In genomic region chr1:23384312-23385058, GRCh38 we compare ENCODE assay signal across 13 cellular contexts. TPM values are rescaled to one million over a fixed set of nuclear protein-coding genes. Genes with fewer than 3 reads are reported as not detected.
DNase-seq lines count a peak whose midpoint lies in the region; ATAC-seq and TF ChIP-seq lines count a peak whose summit lies in the region.
"Had no signal": no experiment of that assay in that cellular context is flagged by ENCODE, and none has a peak within 500 bp of the region (broad histone marks: within the 10 kb centered on the region; RNA-seq: fewer than 3 reads in every experiment).

No MANE protein-coding gene starts in this region.

- RAD21 ChIA-PET in HCT116 (lab: Charles Lee; ENCODE audit: low non-redundant PET in 1 of 2, low total read pairs in 2 of 2, uncharacterized antibody in 2 of 2, unreplicated experiment in 2 of 2): no interaction called here

- no peaks in the 10 kb centered on the region for H3K4me1 Mint-ChIP-seq in activated CD8-positive, alpha-beta T cell treated with anti-CD3 and anti-CD28 coated beads, Interleukin-2, amount 10 ng/mL, durations not matched to agents 7 days and 5 days (ENCODE audit: low read depth)
- H3K4me1 Mint-ChIP-seq in CD14-positive monocyte: peaks cover 6% of the 10 kb centered on the region

- no peaks in the 10 kb centered on the region for H3K79me2 ChIP-seq in HCT116 (ENCODE audit: insufficient read depth, low read length)

- H3K4me3 Mint-ChIP-seq in activated CD8-positive, alpha-beta T cell treated with anti-CD3 and anti-CD28 coated beads, Interleukin-2, amount 10 ng/mL, durations not matched to agents 7 days and 5 days: no peak overlapping the region
- no peak overlapping the region for H3K4me3 Mint-ChIP-seq in CD14-positive monocyte
- H3K4me3 Mint-ChIP-seq: activated B cell treated with CpG ODN at 0.5 μM for 24 hours, type B pancreatic cell had no signal

- no peaks in the 10 kb centered on the region for H3K27me3 Mint-ChIP-seq in activated CD8-positive, alpha-beta T cell treated with anti-CD3 and anti-CD28 coated beads, Interleukin-2, amount 10 ng/mL, durations not matched to agents 7 days and 5 days (ENCODE audit: low read depth)
- peaks cover 6 to 14% (median 8%) of the 10 kb centered on the region in 3 donors for H3K27me3 Mint-ChIP-seq in CD14-positive monocyte (ENCODE audit: low read depth in 3 of 3)
- H3K27me3 Mint-ChIP-seq: type B pancreatic cell had no signal

- no peak overlapping the region for H3K27ac ChIP-seq in HCT116 (ENCODE audit: low read depth, low read length)
- H3K27ac ChIP-seq in epithelial cell of prostate: peak overlapping the region; percentile 62
- H3K27ac ChIP-seq in prostate gland: peak overlapping the region; percentile 9 to 45
- H3K27ac ChIP-seq in stomach: peak overlapping the region in 1 of 5 donors; percentile 40

- no peaks in the 10 kb centered on the region for H3K9me2 ChIP-seq in HCT116 (ENCODE audit: insufficient read depth)

- H3K9me3 ChIP-seq in HCT116 (ENCODE audit: control insufficient read depth in 1 of 2, insufficient read depth in 1 of 2, low read depth in 1 of 2, low read length in 2 of 2) (no peaks in the 10 kb centered on the region), prostate gland (no peaks in the 10 kb centered on the region), stomach (no peaks in the 10 kb centered on the region)

- DNase-seq in HCT116 (ENCODE audit: low read depth, low spot score) (no peak), RKO (ENCODE audit: low spot score) (peak; percentile 49), epithelial cell of prostate (ENCODE audit: low read depth, low spot score) (peak; percentile 62), prostate gland (ENCODE audit: low spot score) (no peak), NCI-H510A treated with DMSO at 0.1 percent for 48 hours (lab: John Stamatoyannopoulos, UW) (no peak), CD14-positive monocyte (ENCODE audit: low spot score) (no peak), stomach (no peak)
- no peak for DNase-seq in activated CD8-positive, alpha-beta T cell treated with anti-CD3 and anti-CD28 coated beads, Interleukin-2, amount 10 ng/mL, durations not matched to agents 7 days and 5 days
- DNase-seq: activated B cell treated with CpG ODN at 0.5 μM for 24 hours, activated gamma-delta T cell, NCI-H1092 treated with DMSO at 0.1 percent for 48 hours, occipital lobe had no signal

- WGBS in prostate gland: 79% methylated on average over 11 of the region's 11 CpGs
- 77 to 81% (median 80%) methylated on average over 10 to 11 of the region's 11 CpGs for WGBS in stomach, 5 donors

- POLR2A ChIA-PET in HCT116 (lab: Charles Lee): interaction anchor here (0.6 to 1.8 kb wide), 3 partner anchors 19 to 233 kb away, joined by 3 to 6 read pairs (median 3); partner anchors contain the start of gene HNRNPR
- POLR2A ChIA-PET in activated CD8-positive, alpha-beta T cell treated with anti-CD3 and anti-CD28 coated beads, Interleukin-2, amount 10 ng/mL, durations not matched to agents 7 days and 5 days (lab: Charles Lee): no interaction called here

- TF ChIP-seq POLR2A in HCT116 (IDR thresholded peaks at IDR 0.05; ENCODE audit: borderline replicate concordance, extremely low read depth, insufficient read depth, insufficient read length): no peak
- TF ChIP-seq POLR2A in prostate gland (IDR thresholded peaks at IDR 0.05): no peak
- no peak for TF ChIP-seq POLR2A in stomach (IDR thresholded peaks at IDR 0.05)

- no peak overlapping the region for H3K9ac ChIP-seq in HCT116 (ENCODE audit: low read length)

- TF ChIP-seq EP300 in stomach (IDR thresholded peaks at IDR 0.05): no peak

- intact Hi-C loops in HCT116 (cut with micrococcal nuclease) (no loop called here), prostate gland (cut with DNase I) (no loop called here), CD14-positive monocyte (cut with micrococcal nuclease) (no loop called here), stomach (cut with DNase I; ENCODE audit: low total_unique reads) (no loop called here)

- H3K4me1 ChIP-seq in HCT116 (ENCODE audit: control insufficient read depth in 1 of 2, insufficient read depth in 2 of 2, low read length in 2 of 2): peaks cover 3 to 17% of the 10 kb centered on the region in 2 experiments; a peak in 2 of 4 replicates
- no peaks in the 10 kb centered on the region for H3K4me1 ChIP-seq in prostate gland (replicated peaks)
- peaks cover 3 to 10% (median 9%) of the 10 kb centered on the region in 4 donors for H3K4me1 ChIP-seq in stomach

- TF ChIP-seq RAD21 in HCT116 (IDR thresholded peaks at IDR 0.05; ENCODE audit: low read depth): no peak

- no peaks in the 10 kb centered on the region for H4K20me1 ChIP-seq in HCT116 (ENCODE audit: insufficient read depth)

- ATAC-seq in HCT116: no peak
- no peak for ATAC-seq in activated CD8-positive, alpha-beta T cell treated with anti-CD3 and anti-CD28 coated beads, Interleukin-2, amount 10 ng/mL, durations not matched to agents 7 days and 5 days

- peak overlapping the region; percentile 3; the same call in 1 of the 2 replicates for H3K4me2 ChIP-seq in HCT116 (ENCODE audit: low read length)

- no peaks in the 10 kb centered on the region for H3K36me3 Mint-ChIP-seq in activated CD8-positive, alpha-beta T cell treated with anti-CD3 and anti-CD28 coated beads, Interleukin-2, amount 10 ng/mL, durations not matched to agents 7 days and 5 days (ENCODE audit: low read depth)
- no peaks in the 10 kb centered on the region for H3K36me3 Mint-ChIP-seq in CD14-positive monocyte

- no peaks in the 10 kb centered on the region for H3K36me3 ChIP-seq in HCT116 (ENCODE audit: control insufficient read depth in 1 of 2, insufficient read depth in 2 of 2, low read length in 2 of 2)
- H3K36me3 ChIP-seq in prostate gland: no peaks in the 10 kb centered on the region
- peaks cover 0 to 64% (median 56%) of the 10 kb centered on the region in 4 donors for H3K36me3 ChIP-seq in stomach

- CTCF ChIA-PET in HCT116 (lab: Charles Lee): no interaction called here
- CTCF ChIA-PET in activated CD8-positive, alpha-beta T cell treated with anti-CD3 and anti-CD28 coated beads, Interleukin-2, amount 10 ng/mL, durations not matched to agents 7 days and 5 days (lab: Charles Lee): interaction anchor here (1.1 kb wide), 1 partner anchor 20 kb away, joined by 5 read pairs; no protein-coding TSS in a partner anchor

- no peaks in the 10 kb centered on the region for H3K9me3 Mint-ChIP-seq in activated CD8-positive, alpha-beta T cell treated with anti-CD3 and anti-CD28 coated beads, Interleukin-2, amount 10 ng/mL, durations not matched to agents 7 days and 5 days (ENCODE audit: insufficient read depth)
- peaks cover 0 to 3% (median 0%) of the 10 kb centered on the region in 7 donors for H3K9me3 Mint-ChIP-seq in CD14-positive monocyte
- H3K9me3 Mint-ChIP-seq: activated B cell treated with CpG ODN at 0.5 μM for 24 hours, type B pancreatic cell had no signal

- H3K27ac Mint-ChIP-seq in activated CD8-positive, alpha-beta T cell treated with anti-CD3 and anti-CD28 coated beads, Interleukin-2, amount 10 ng/mL, durations not matched to agents 7 days and 5 days: no peak overlapping the region
- peak overlapping the region in 2 of 7 donors; percentile 50 to 53 for H3K27ac Mint-ChIP-seq in CD14-positive monocyte
- H3K27ac Mint-ChIP-seq: activated B cell treated with CpG ODN at 0.5 μM for 24 hours, type B pancreatic cell had no signal

- H2AFZ ChIP-seq in HCT116 (ENCODE audit: low read depth, low read length, poor library complexity, severe bottlenecking): no peak overlapping the region

- H3K4me3 ChIP-seq in HCT116 (replicated peaks in 1 of 2; ENCODE audit: low read depth in 1 of 2, low read length in 2 of 2) (no peak overlapping the region), prostate gland (no peak overlapping the region), stomach (no peak overlapping the region)

- TF ChIP-seq CTCF in HCT116 (IDR thresholded peaks at IDR 0.05 in 2 of 3, conservative IDR thresholded peaks at IDR 0.05 in 1 of 3; ENCODE audit: borderline replicate concordance in 1 of 3, insufficient read depth in 1 of 3, low read depth in 2 of 3, low read length in 2 of 3): no peak
- TF ChIP-seq CTCF in prostate gland (IDR thresholded peaks at IDR 0.05): no peak
- TF ChIP-seq CTCF in CD14-positive monocyte (IDR thresholded peaks at IDR 0.05): no peak
- no peak for TF ChIP-seq CTCF in stomach (IDR thresholded peaks at IDR 0.05)

- BruUV-seq in HCT116 (replicated peaks; lab: Mats Ljungman, UMichigan): no TSS peak

- no peaks in the 10 kb centered on the region for H3K27me3 ChIP-seq in HCT116 (ENCODE audit: insufficient read depth, low read length)
- H3K27me3 ChIP-seq in prostate gland (replicated peaks; ENCODE audit: insufficient read depth): no peaks in the 10 kb centered on the region
- H3K27me3 ChIP-seq in stomach: no peaks in the 10 kb centered on the region

TF ChIP-seq in HCT116, 20 proteins besides CTCF, POLR2A, EP300 and RAD21 (continues in another document):
- no peak for TF ChIP-seq CBX3 (IDR thresholded peaks at IDR 0.05; ENCODE audit: low read depth)

RNA-seq across cellular contexts. Expression of gene ZNF436, which starts 14.8 kb away (rescaled TPM):
- 8.1 TPM for total RNA-seq in HCT116 (2021; ENCODE audit: unreplicated experiment)
- polyA plus RNA-seq in HCT116 (2012): 3.5 and 4.8 TPM in 2 replicates
- total RNA-seq in prostate gland: 10 to 100 TPM; 25.3 to 29.5 TPM
- total RNA-seq in activated CD8-positive, alpha-beta T cell treated with anti-CD3 and anti-CD28 coated beads, Interleukin-2, amount 10 ng/mL, durations not matched to agents 7 days and 5 days: 1 to 10 TPM; 5.0 to 5.4 TPM
- polyA plus RNA-seq in CD14-positive monocyte: 1 to 10 TPM; 1.4 to 2.0 TPM
- 10 to 100 TPM in 3 of 5 donors, 1 to 10 TPM in 2; 7.0 to 29.9 (median 17.1) TPM for total RNA-seq in stomach
- 10 to 100 TPM in 1 of 3 donors, 1 to 10 TPM in 2; 3.1 to 11.4 (median 6.6) TPM for polyA plus RNA-seq in stomach

RNA-seq across cellular contexts. Expression of gene TCEA3, which starts 40.1 kb away (rescaled TPM):
- 3.7 TPM for total RNA-seq in HCT116 (2021; ENCODE audit: unreplicated experiment)
- polyA plus RNA-seq in HCT116 (2012): 4.4 and 4.6 TPM in 2 replicates
- total RNA-seq in prostate gland: 100 to 1,000 TPM in 1 of 2 donors, 10 to 100 TPM in 1; 65.2 to 115 TPM
- 10 to 100 TPM; 11.4 to 12.1 TPM for total RNA-seq in activated CD8-positive, alpha-beta T cell treated with anti-CD3 and anti-CD28 coated beads, Interleukin-2, amount 10 ng/mL, durations not matched to agents 7 days and 5 days
- under 1 TPM in 1 of 2 donors, not detected in 1; 0.26 TPM for polyA plus RNA-seq in CD14-positive monocyte
- 100 to 1,000 TPM in 2 of 5 donors, 10 to 100 TPM in 3; 44.9 to 155 (median 91.1) TPM for total RNA-seq in stomach
- polyA plus RNA-seq in stomach: 100 to 1,000 TPM in 1 of 3 donors, 10 to 100 TPM in 2; 44.1 to 133 (median 75.6) TPM
- total RNA-seq: activated B cell treated with CpG ODN at 0.5 μM for 24 hours had no signal

RNA-seq across cellular contexts. Expression of gene HNRNPR, which starts 40.4 kb away (rescaled TPM):
- total RNA-seq in HCT116 (2021; ENCODE audit: unreplicated experiment): 194 TPM
- polyA plus RNA-seq in HCT116 (2012): 79.2 and 97.3 TPM in 2 replicates
- total RNA-seq in prostate gland: 10 to 100 TPM; 85.8 to 88.1 TPM
- 100 to 1,000 TPM; 217 to 231 TPM for total RNA-seq in activated CD8-positive, alpha-beta T cell treated with anti-CD3 and anti-CD28 coated beads, Interleukin-2, amount 10 ng/mL, durations not matched to agents 7 days and 5 days
- polyA plus RNA-seq in CD14-positive monocyte: 100 to 1,000 TPM in 1 of 2 donors, 10 to 100 TPM in 1; 82.9 to 112 TPM
- 100 to 1,000 TPM in 1 of 5 donors, 10 to 100 TPM in 4; 27.8 to 182 (median 41.5) TPM for total RNA-seq in stomach
- polyA plus RNA-seq in stomach: 10 to 100 TPM; 54.9 to 77.0 (median 58.8) TPM

Comparison
In these comparisons a context has a peak if more than half of its experiments do, and no peak if none do; other contexts are left out.
1. DNase-seq: peak in RKO (single experiment) and epithelial cell of prostate (single experiment); none in HCT116 (single experiment), prostate gland (single experiment), activated CD8-positive, alpha-beta T cell treated with anti-CD3 and anti-CD28 coated beads, Interleukin-2, amount 10 ng/mL, durations not matched to agents 7 days and 5 days (single experiment), NCI-H510A treated with DMSO at 0.1 percent for 48 hours (single experiment), CD14-positive monocyte (single experiment) and stomach (single experiment).